Comparison of ENCODE assay signal across 8 cellular contexts in genomic region chrX:14873676-14874049, GRCh38. TPM values are rescaled to one million over a fixed set of nuclear protein-coding genes. Genes with fewer than 3 reads are reported as not detected.
A peak's percentile ranks its signal among the peaks of the same experiment; 100 is the strongest.
DNase-seq lines count a peak whose midpoint lies in the region; ATAC-seq, FAIRE-seq and TF ChIP-seq lines count a peak whose summit lies in the region.

No MANE protein-coding gene starts in this region.

- DNase-seq in NCI-H2107 (lab: John Stamatoyannopoulos, UW) (peak; percentile 0), NCI-H2107 treated with DMSO at 0.1 percent for 48 hours (lab: John Stamatoyannopoulos, UW; ENCODE audit: unreplicated experiment) (no peak), D721Med (ENCODE audit: insufficient read length, low spot score) (no peak)
- no peak for DNase-seq in stimulated activated naive CD8-positive, alpha-beta T cell treated with anti-CD3 and anti-CD28 coated beads, Interleukin-15, amount 100 ng/mL, for 72 hours

- H3K4me3 ChIP-seq in iPS-18c (ENCODE audit: insufficient read depth, low read depth, low read length), result peak overlapping the region; percentile 63

- H3K36me3 Mint-ChIP-seq in activated T-helper 17 cell treated with anti-CD3 and anti-CD28 coated beads, Interleukin-2, amount 50 U/mL, for 72 hours (ENCODE audit: low read depth), result peaks cover 17% of the 10 kb centered on the region

- no peak for TF ChIP-seq CTCF in D721Med (IDR thresholded peaks at IDR 0.05; ENCODE audit: insufficient read depth, missing control alignments)

- H3K27ac Mint-ChIP-seq in activated T-helper 17 cell treated with anti-CD3 and anti-CD28 coated beads, Interleukin-2, amount 50 U/mL, for 72 hours, result peak overlapping the region; percentile 73
- H3K27ac Mint-ChIP-seq in stimulated activated naive CD8-positive, alpha-beta T cell treated with anti-CD3 and anti-CD28 coated beads, Interleukin-15, amount 100 ng/mL, for 72 hours, result peak overlapping the region; percentile 89 to 92

- H3K27me3 Mint-ChIP-seq in activated T-helper 17 cell treated with anti-CD3 and anti-CD28 coated beads, Interleukin-2, amount 50 U/mL, for 72 hours, result no peaks in the 10 kb centered on the region
- no peaks in the 10 kb centered on the region for H3K27me3 Mint-ChIP-seq in stimulated activated naive CD8-positive, alpha-beta T cell treated with anti-CD3 and anti-CD28 coated beads, Interleukin-15, amount 100 ng/mL, for 72 hours

- no peaks in the 10 kb centered on the region for H3K4me1 Mint-ChIP-seq in activated T-helper 17 cell treated with anti-CD3 and anti-CD28 coated beads, Interleukin-2, amount 50 U/mL, for 72 hours
- H3K4me1 Mint-ChIP-seq in stimulated activated naive CD8-positive, alpha-beta T cell treated with anti-CD3 and anti-CD28 coated beads, Interleukin-15, amount 100 ng/mL, for 72 hours, result peaks cover 19% of the 10 kb centered on the region

- H3K9me3 Mint-ChIP-seq in activated T-helper 17 cell treated with anti-CD3 and anti-CD28 coated beads, Interleukin-2, amount 50 U/mL, for 72 hours, result no peaks in the 10 kb centered on the region
- H3K9me3 Mint-ChIP-seq in stimulated activated naive CD8-positive, alpha-beta T cell treated with anti-CD3 and anti-CD28 coated beads, Interleukin-15, amount 100 ng/mL, for 72 hours, result no peaks in the 10 kb centered on the region

- ATAC-seq in activated T-helper 17 cell treated with anti-CD3 and anti-CD28 coated beads, Interleukin-2, amount 50 U/mL, for 72 hours (replicated peaks), result no peak
- no peak for ATAC-seq in stimulated activated naive CD8-positive, alpha-beta T cell treated with anti-CD3 and anti-CD28 coated beads, Interleukin-15, amount 100 ng/mL, for 72 hours
- ATAC-seq in GM19035 (IDR thresholded peaks at IDR 0.05; ENCODE audit: unreplicated experiment) (no peak), GM18870 (IDR thresholded peaks at IDR 0.05; ENCODE audit: unreplicated experiment) (no peak)

- peak overlapping the region; percentile 81 for H3K4me3 Mint-ChIP-seq in activated T-helper 17 cell treated with anti-CD3 and anti-CD28 coated beads, Interleukin-2, amount 50 U/mL, for 72 hours
- H3K4me3 Mint-ChIP-seq in stimulated activated naive CD8-positive, alpha-beta T cell treated with anti-CD3 and anti-CD28 coated beads, Interleukin-15, amount 100 ng/mL, for 72 hours, result peak overlapping the region; percentile 80 to 91

- no peaks in the 10 kb centered on the region for H3K9me3 ChIP-seq in iPS-18c (ENCODE audit: control insufficient read depth, insufficient read depth, low read length)

- FAIRE-seq in D721Med (lab: Jason Lieb, UNC), result no peak

RNA-seq across cellular contexts. Expression of gene MOSPD2, which starts 0.4 kb away (rescaled TPM):
- 10 to 100 TPM; 10.9 to 12.2 TPM for total RNA-seq in activated T-helper 17 cell treated with anti-CD3 and anti-CD28 coated beads, Interleukin-2, amount 50 U/mL, for 72 hours

RNA-seq across cellular contexts. Expression of gene FANCB, which starts 0.8 kb away (rescaled TPM):
- 10 to 100 TPM; 12.7 to 17.2 TPM for total RNA-seq in activated T-helper 17 cell treated with anti-CD3 and anti-CD28 coated beads, Interleukin-2, amount 50 U/mL, for 72 hours
